Comparison of ENCODE assay signal across 17 cellular contexts in genomic region chr11:128874406-128874805, GRCh38. TPM values are rescaled to one million over a fixed set of nuclear protein-coding genes. Genes with fewer than 3 reads are reported as not detected.
A peak's percentile ranks its signal among the peaks of the same experiment; 100 is the strongest.
DNase-seq lines count a peak whose midpoint lies in the region; ATAC-seq and FAIRE-seq lines count a peak whose summit lies in the region.
"Had no signal": no experiment of that assay in that cellular context is flagged by ENCODE, and none has a peak within 500 bp of the region (broad histone marks: within the 10 kb centered on the region; RNA-seq: fewer than 3 reads in every experiment).

No MANE protein-coding gene starts in this region.

- H3K36me3 ChIP-seq in SJCRH30 = no peaks in the 10 kb centered on the region

- no peak overlapping the region for H3K27ac ChIP-seq in SJCRH30

- H3K27me3 ChIP-seq in SJCRH30 = no peaks in the 10 kb centered on the region

- ATAC-seq in HG02852 (IDR thresholded peaks at IDR 0.05; ENCODE audit: unreplicated experiment) = no peak
- ATAC-seq: CD8-positive, alpha-beta T cell; K562; Right ventricle myocardium inferior; SK-N-SH treated with all-trans-retinoic acid at 6 μM for 48 hours had no signal

- H3K4me1 ChIP-seq in SJCRH30 = peaks cover 4% of the 10 kb centered on the region; the same call in 1 of the 2 replicates

- FAIRE-seq in urothelium cell line (lab: Jason Lieb, UNC) = no peak
- FAIRE-seq: GM18507, K562 had no signal

- H3K4me3 ChIP-seq in SJCRH30 = no peak overlapping the region
- H3K4me3 ChIP-seq: K562 had no signal

- H3K9me3 ChIP-seq in SJCRH30 (replicated peaks) = no peaks in the 10 kb centered on the region

- DNase-seq in AG08395 (ENCODE audit: low spot score) (peak; percentile 14), EH (ENCODE audit: low read depth) (peak; percentile 33), SJCRH30 (peak; percentile 36 to 50), glomerular visceral epithelial cell (ENCODE audit: extremely low spot score) (peak; percentile 27), SHP77 (lab: John Stamatoyannopoulos, UW) (no peak), NCI-H510A treated with DMSO at 0.1 percent for 48 hours (lab: John Stamatoyannopoulos, UW) (no peak), urothelium cell line (ENCODE audit: low spot score) (no peak)
- DNase-seq: CD8-positive, alpha-beta T cell; NCI-H1048; NCI-H1694 treated with DMSO at 0.1 percent for 48 hours had no signal

RNA-seq across cellular contexts. Expression of gene KCNJ1, which starts 7.3 kb away (rescaled TPM):
- not detected in 2 replicates for total RNA-seq in SJCRH30 (2014; rRNA removed; shearing (Covaris generic))
- total RNA-seq: A673; B cell; CD8-positive, alpha-beta T cell; K562; Right ventricle myocardium inferior had no signal

RNA-seq across cellular contexts. Expression of gene KCNJ5, which starts 16.8 kb away (rescaled TPM):
- 3.1 and 3.2 TPM in 2 replicates for total RNA-seq in SJCRH30 (2014; rRNA removed; shearing (Covaris generic))
- total RNA-seq: A673; B cell; CD8-positive, alpha-beta T cell had no signal

Comparison
In these comparisons a context has a peak if more than half of its experiments do, and no peak if none do; other contexts are left out.
1. DNase-seq: peak in AG08395 (single experiment), EH (single experiment), SJCRH30 (2 of 2) and glomerular visceral epithelial cell (single experiment); none in SHP77 (0 of 2), NCI-H510A treated with DMSO at 0.1 percent for 48 hours (single experiment) and urothelium cell line (single experiment).